In the genomic region with DNA sequence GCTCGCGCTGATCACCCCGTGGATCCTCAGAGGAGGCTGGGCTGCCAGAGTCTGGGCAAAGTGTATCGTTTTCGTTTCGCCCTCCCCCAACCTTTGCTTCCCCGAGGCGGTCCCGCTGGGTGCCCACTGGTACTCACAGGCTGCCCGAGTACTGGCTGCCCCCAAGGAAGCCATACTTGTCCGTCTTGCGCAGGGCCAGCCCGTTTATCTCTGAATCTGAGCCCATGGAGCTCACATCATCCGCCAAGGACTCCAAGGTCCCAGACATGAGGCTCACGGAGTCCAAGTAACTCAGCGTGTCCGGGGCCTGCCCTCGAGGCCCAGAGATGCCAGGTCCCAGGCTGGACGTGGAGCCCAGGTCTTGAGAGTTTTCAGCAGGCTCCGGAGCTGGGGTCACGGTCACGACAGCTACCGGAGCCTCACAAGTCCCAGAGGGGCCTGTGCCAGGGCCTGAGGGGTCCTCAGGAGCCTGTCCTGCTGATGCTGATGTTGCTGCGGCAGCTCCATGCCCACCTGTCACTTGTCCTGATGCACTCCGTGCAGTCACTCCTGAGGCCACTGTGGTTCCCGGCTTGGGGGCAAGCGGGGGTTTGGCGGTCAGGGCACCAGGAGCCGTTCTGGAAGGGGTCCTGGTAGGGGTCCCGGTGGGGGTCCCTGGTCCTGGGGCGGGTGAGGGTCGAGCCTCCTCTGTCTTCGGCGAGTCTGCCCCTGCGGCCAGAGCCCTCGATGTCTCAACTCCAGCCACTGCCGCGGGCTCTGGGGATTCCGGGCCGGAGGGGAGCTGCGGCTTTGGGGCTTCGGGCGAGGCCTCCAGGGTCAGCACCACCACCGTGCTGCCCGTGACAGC, we compare ENCODE assay signal across 6 cellular contexts. TPM values are rescaled to one million over a fixed set of nuclear protein-coding genes. Genes with fewer than 3 reads are reported as not detected.
DNase-seq lines count a peak whose midpoint lies in the region; ATAC-seq and TF ChIP-seq lines count a peak whose summit lies in the region.

No MANE protein-coding gene starts in this region.

- H3K4me1 ChIP-seq in mammary epithelial cell (ENCODE audit: insufficient read depth, low read length) (peaks cover 13% of the 10 kb centered on the region), neutrophil (ENCODE audit: control insufficient read depth in 1 of 2, insufficient read depth in 1 of 2, low read depth in 1 of 2, low read length in 1 of 2) (peaks cover 34 to 39% of the 10 kb centered on the region in 2 experiments)

- CTCF ChIA-PET in mammary epithelial cell (lab: Charles Lee; ENCODE audit: low non-redundant PET) = no interaction called here

- intact Hi-C loops in mammary epithelial cell (cut with micrococcal nuclease) = loop anchor here (2.0 kb wide), 1 partner anchor 39 kb away; no protein-coding TSS in a partner anchor

- no peak overlapping the region for H2AFZ ChIP-seq in mammary epithelial cell (ENCODE audit: low read depth, low read length)

- dilution Hi-C loops in mammary epithelial cell (cut with HindIII; ENCODE audit: low sequenced_read_pairs) = loop anchor here (10.0 to 25.0 kb wide), 2 partner anchors 315 to 407 kb away; partner anchors contain the start of genes TAOK2 and TMEM219

- H3K36me3 ChIP-seq in mammary epithelial cell (ENCODE audit: insufficient read depth, low read length) (peaks cover 5% of the 10 kb centered on the region), neutrophil (peaks cover 24% of the 10 kb centered on the region)

- WGBS in mammary epithelial cell (ENCODE audit: low coverage, missing lambda C conversion rate) = 5% methylated on average over 11 of the region's 45 CpGs

- peak overlapping the region; percentile 67 for H3K9ac ChIP-seq in mammary epithelial cell (ENCODE audit: insufficient read depth, low read length)

- no peak for DNase-seq in LNCaP clone FGC (ENCODE audit: low read depth)
- DNase-seq in mammary epithelial cell = peak; percentile 5
- no peak for DNase-seq in germinal center (ENCODE audit: low spot score)
- no peak for DNase-seq in superior temporal gyrus (ENCODE audit: extremely low spot score)

- peak overlapping the region; percentile 82 for H3K4me3 ChIP-seq in LNCaP clone FGC (ENCODE audit: low read depth, low read length)
- peak overlapping the region; percentile 74 to 79 (median 75) for H3K4me3 ChIP-seq in mammary epithelial cell (replicated peaks in 1 of 3; ENCODE audit: insufficient read depth in 1 of 3, low read depth in 2 of 3, low read length in 3 of 3)
- H3K4me3 ChIP-seq in neutrophil (ENCODE audit: low read depth in 1 of 2, low read length in 1 of 2) = peak overlapping the region; percentile 81 to 96

- H3K27ac ChIP-seq in mammary epithelial cell (ENCODE audit: insufficient read depth, low read depth, low read length) = peak overlapping the region; percentile 36
- H3K27ac ChIP-seq in neutrophil = peak overlapping the region; percentile 89

- H3K4me2 ChIP-seq in mammary epithelial cell (ENCODE audit: insufficient read depth, low read depth, low read length) = peak overlapping the region; percentile 94

- TF ChIP-seq CTCF in LNCaP clone FGC (IDR thresholded peaks at IDR 0.05; ENCODE audit: control insufficient read depth, extremely low read depth, insufficient read depth) = no peak
- TF ChIP-seq CTCF in mammary epithelial cell (conservative IDR thresholded peaks at IDR 0.05 in 1 of 2, IDR thresholded peaks at IDR 0.05 in 1 of 2; ENCODE audit: extremely low read depth in 1 of 2, insufficient read depth in 1 of 2, low read depth in 1 of 2, low read length in 2 of 2) = no peak
- no peak for TF ChIP-seq CTCF in neutrophil (IDR thresholded peaks at IDR 0.05)

- H3K9me3 ChIP-seq in mammary epithelial cell (replicated peaks; ENCODE audit: insufficient read depth, low read length) (no peaks in the 10 kb centered on the region), neutrophil (no peaks in the 10 kb centered on the region)

- BruUV-seq in mammary epithelial cell (replicated peaks; lab: Mats Ljungman, UMichigan) = no TSS peak

- H3K27me3 ChIP-seq in mammary epithelial cell (ENCODE audit: insufficient read depth, low read length) (no peaks in the 10 kb centered on the region), neutrophil (no peaks in the 10 kb centered on the region)

- in situ Hi-C loops in mammary epithelial cell (cut with MboI; ENCODE audit: low sequenced_read_pairs in 2 of 2) = no loop called here

- peaks cover 2% of the 10 kb centered on the region for H4K20me1 ChIP-seq in mammary epithelial cell (ENCODE audit: insufficient read depth, low read length)

- H3K79me2 ChIP-seq in mammary epithelial cell (ENCODE audit: insufficient read depth, low read length) = peaks cover 59% of the 10 kb centered on the region

- ATAC-seq in GM18868 (IDR thresholded peaks at IDR 0.05; ENCODE audit: unreplicated experiment) = no peak

RNA-seq across cellular contexts. Expression of gene TBC1D10B, which starts 1.0 kb away (rescaled TPM):
- total RNA-seq in mammary epithelial cell = 10 to 100 TPM; 27.3 to 45.5 TPM
- 26.3 TPM for polyA plus RNA-seq in mammary epithelial cell
- polyA minus RNA-seq in mammary epithelial cell = 49.4 TPM

RNA-seq across cellular contexts. Expression of gene MYL11, which starts 5.3 kb away (rescaled TPM):
- total RNA-seq in mammary epithelial cell = not detected
- 0.29 TPM for polyA plus RNA-seq in mammary epithelial cell
- not detected for polyA minus RNA-seq in mammary epithelial cell

RNA-seq across cellular contexts. Expression of gene SEPTIN1, which starts 13.0 kb away (rescaled TPM):
- 1 to 10 TPM in 1 of 2 donors, not detected in 1; 2.0 TPM for total RNA-seq in mammary epithelial cell
- 0.03 TPM for polyA plus RNA-seq in mammary epithelial cell
- not detected for polyA minus RNA-seq in mammary epithelial cell

RNA-seq across cellular contexts. Expression of gene CD2BP2, which starts 14.2 kb away (rescaled TPM):
- total RNA-seq in mammary epithelial cell = 10 to 100 TPM; 38.3 to 55.2 TPM
- 30.8 TPM for polyA plus RNA-seq in mammary epithelial cell
- 18.2 TPM for polyA minus RNA-seq in mammary epithelial cell

RNA-seq across cellular contexts. Expression of gene ZNF48, which starts 25.9 kb away (rescaled TPM):
- total RNA-seq in mammary epithelial cell = 10 to 100 TPM in 1 of 2 donors, 1 to 10 TPM in 1; 8.8 to 17.7 TPM
- polyA plus RNA-seq in mammary epithelial cell = 4.7 TPM
- 17.0 TPM for polyA minus RNA-seq in mammary epithelial cell
